In the genomic region with DNA sequence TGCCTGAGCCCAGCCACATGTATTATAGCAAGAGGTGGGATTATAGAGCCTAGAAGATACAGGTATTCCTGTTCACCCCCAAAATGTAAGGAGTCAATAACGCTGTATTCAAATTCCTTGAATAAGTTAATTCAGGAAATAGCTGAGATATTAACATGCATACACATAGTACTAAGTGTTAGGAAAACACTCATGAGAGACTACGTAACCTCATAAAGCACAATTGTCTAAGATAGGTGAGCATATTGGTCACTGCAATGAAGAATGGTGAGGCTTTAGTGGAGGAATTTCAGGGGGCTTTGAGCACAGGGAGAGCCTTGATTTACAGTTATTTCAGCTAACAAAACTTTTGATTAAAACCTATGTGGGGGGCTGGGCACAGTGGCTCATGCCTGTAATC, we compare ENCODE assay signal across 1 cellular context.
TF ChIP-seq lines count a peak whose summit lies in the region.

No MANE protein-coding gene starts in this region.

TF ChIP-seq in IMR-90, 13 proteins besides CTCF, POLR2A, EP300 and RAD21:
- TF ChIP-seq RFX5 (IDR thresholded peaks at IDR 0.05; ENCODE audit: low read depth, low read length) (no peak), CHD1 (IDR thresholded peaks at IDR 0.05; ENCODE audit: low read depth, low read length) (no peak), RCOR1 (IDR thresholded peaks at IDR 0.05; ENCODE audit: insufficient replicate concordance, low read length) (no peak), BHLHE40 (IDR thresholded peaks at IDR 0.05; ENCODE audit: low read depth, low read length) (no peak), SMC3 (IDR thresholded peaks at IDR 0.05; ENCODE audit: low read depth, low read length) (no peak), MAZ (IDR thresholded peaks at IDR 0.05; ENCODE audit: borderline replicate concordance, low read depth, low read length) (no peak), MXI1 (IDR thresholded peaks at IDR 0.05; ENCODE audit: borderline replicate concordance, low read depth, low read length) (no peak), MAFK (IDR thresholded peaks at IDR 0.05; ENCODE audit: low read depth, low read length) (no peak)
- TF ChIP-seq, protein P1, sequence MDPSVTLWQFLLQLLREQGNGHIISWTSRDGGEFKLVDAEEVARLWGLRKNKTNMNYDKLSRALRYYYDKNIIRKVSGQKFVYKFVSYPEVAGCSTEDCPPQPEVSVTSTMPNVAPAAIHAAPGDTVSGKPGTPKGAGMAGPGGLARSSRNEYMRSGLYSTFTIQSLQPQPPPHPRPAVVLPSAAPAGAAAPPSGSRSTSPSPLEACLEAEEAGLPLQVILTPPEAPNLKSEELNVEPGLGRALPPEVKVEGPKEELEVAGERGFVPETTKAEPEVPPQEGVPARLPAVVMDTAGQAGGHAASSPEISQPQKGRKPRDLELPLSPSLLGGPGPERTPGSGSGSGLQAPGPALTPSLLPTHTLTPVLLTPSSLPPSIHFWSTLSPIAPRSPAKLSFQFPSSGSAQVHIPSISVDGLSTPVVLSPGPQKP (IDR thresholded peaks at IDR 0.05; ENCODE audit: borderline replicate concordance, low read depth, low read length): no peak
